ENCODE assay signal across 20 cellular contexts in the genomic region with DNA sequence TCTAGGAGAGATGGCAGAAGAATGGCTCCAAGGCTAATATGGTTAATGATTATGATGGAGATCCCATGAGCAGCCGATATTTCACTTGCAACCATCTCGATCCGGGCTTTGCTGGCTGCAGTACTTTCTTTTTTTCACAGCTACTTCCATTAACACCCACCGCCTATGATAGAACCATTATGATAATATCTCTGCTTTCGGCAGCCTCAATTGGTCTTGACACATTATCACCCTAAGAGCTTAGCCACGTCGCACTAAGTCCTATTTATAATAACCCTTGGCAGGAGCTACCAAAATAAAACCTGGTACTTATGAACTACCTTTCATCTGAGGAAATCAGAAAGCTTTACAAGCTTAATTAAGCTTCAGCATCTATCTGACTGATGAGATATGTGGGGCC. TPM values are rescaled to one million over a fixed set of nuclear protein-coding genes. Genes with fewer than 3 reads are reported as not detected.
DNase-seq lines count a peak whose midpoint lies in the region; ATAC-seq and TF ChIP-seq lines count a peak whose summit lies in the region.
"Had no signal": no experiment of that assay in that cellular context is flagged by ENCODE, and none has a peak within 500 bp of the region (broad histone marks: within the 10 kb centered on the region; RNA-seq: fewer than 3 reads in every experiment).

No MANE protein-coding gene starts in this region.

- no peak for DNase-seq in left cardiac atrium
- DNase-seq in Right ventricle myocardium inferior (ENCODE audit: missing footprints), result no peak
- peak; percentile 16 for DNase-seq in NCI-H2227 (lab: John Stamatoyannopoulos, UW; ENCODE audit: unreplicated experiment)
- peak; percentile 43 for DNase-seq in NCI-H524 treated with DMSO at 0.1 percent for 48 hours (lab: John Stamatoyannopoulos, UW)
- DNase-seq in dorsolateral prefrontal cortex, result no peak
- DNase-seq: Caco-2; CD4-positive, CD25-positive, alpha-beta regulatory T cell; CD8-positive, alpha-beta T cell; DMS 273 treated with DMSO at 0.1 percent for 48 hours; DMS79; EL; GDM1; GM23248; H7; HCEC 1CT had no signal

- no peak overlapping the region for H3K4me3 ChIP-seq in dorsolateral prefrontal cortex
- H3K4me3 ChIP-seq: BLaER1, GM12878, GM23248 had no signal

- H3K27me3 ChIP-seq in dorsolateral prefrontal cortex, result no peaks in the 10 kb centered on the region
- H3K27me3 ChIP-seq: BLaER1 had no signal

- H3K27ac ChIP-seq in dorsolateral prefrontal cortex, result no peak overlapping the region
- H3K27ac ChIP-seq: BLaER1, C4-2B, GM23248 had no signal

- intact Hi-C loops in left cardiac atrium (cut with DNase I) (loop anchor here in 1 of 2 donors (10.0 kb wide), 1 partner anchor 644 kb away; no protein-coding TSS in a partner anchor), Right ventricle myocardium inferior (cut with DNase I) (no loop called here), dorsolateral prefrontal cortex (cut with DNase I) (loop anchor here (5.0 to 10.0 kb wide), 4 partner anchors 314 to 884 kb away; no protein-coding TSS in a partner anchor)

- peak; percentile 59 to 88 for ATAC-seq in left cardiac atrium
- no peak for ATAC-seq in Right ventricle myocardium inferior
- ATAC-seq in HG03432 (IDR thresholded peaks at IDR 0.05; ENCODE audit: unreplicated experiment), result no peak
- ATAC-seq: CD8-positive, alpha-beta T cell; GM12878 had no signal

- TF ChIP-seq CTCF in dorsolateral prefrontal cortex (IDR thresholded peaks at IDR 0.05 in 54 of 56, conservative IDR thresholded peaks at IDR 0.05 in 2 of 56; ENCODE audit: low read depth in 1 of 56, partially characterized antibody in 56 of 56), result no peak

RNA-seq across cellular contexts. Expression of a gene that starts 7.6 kb away (rescaled TPM):
- total RNA-seq in left cardiac atrium, result 1 to 10 TPM; 1.1 to 9.4 TPM
- total RNA-seq in Right ventricle myocardium inferior, result 0.54 TPM
- 10 to 100 TPM in 82 of 120 experiments, 1 to 10 TPM in 38; 4.2 to 34.9 (median 12.1) TPM for total RNA-seq in dorsolateral prefrontal cortex
- total RNA-seq: B cell; CD4-positive, CD25-positive, alpha-beta regulatory T cell; CD8-positive, alpha-beta T cell had no signal

RNA-seq across cellular contexts. Expression of a gene that starts 51.9 kb away (rescaled TPM):
- 10 to 100 TPM; 35.0 to 46.0 TPM for total RNA-seq in left cardiac atrium
- total RNA-seq in Right ventricle myocardium inferior, result 39.9 TPM
- 100 to 1,000 TPM in 108 of 120 experiments, 10 to 100 TPM in 12; 74.7 to 169 (median 126) TPM for total RNA-seq in dorsolateral prefrontal cortex

Comparison
In these comparisons a context has a peak if more than half of its experiments do, and no peak if none do; other contexts are left out.
1. ATAC-seq: peak in left cardiac atrium (2 of 2); none in Right ventricle myocardium inferior (single experiment) and HG03432 (single experiment).
2. DNase-seq: peak in NCI-H2227 (single experiment) and NCI-H524 treated with DMSO at 0.1 percent for 48 hours (single experiment); none in left cardiac atrium (single experiment), Right ventricle myocardium inferior (single experiment) and dorsolateral prefrontal cortex (0 of 10).